In genomic region chr5:81234299-81234698, GRCh38 we compare ENCODE assay signal across 19 cellular contexts. TPM values are rescaled to one million over a fixed set of nuclear protein-coding genes. Genes with fewer than 3 reads are reported as not detected.
DNase-seq lines count a peak whose midpoint lies in the region; ATAC-seq, FAIRE-seq and TF ChIP-seq lines count a peak whose summit lies in the region.
"Had no signal": no experiment of that assay in that cellular context is flagged by ENCODE, and none has a peak within 500 bp of the region (broad histone marks: within the 10 kb centered on the region; RNA-seq: fewer than 3 reads in every experiment).

No MANE protein-coding gene starts in this region.

- no peaks in the 10 kb centered on the region for H3K9me3 ChIP-seq in H1 (ENCODE audit: insufficient read depth in 2 of 2, low read depth in 1 of 2, low read length in 1 of 2)
- H3K9me3 ChIP-seq in thoracic aorta: no peaks in the 10 kb centered on the region

- no peak overlapping the region for H4K5ac ChIP-seq in H1 (ENCODE audit: insufficient read length, low read depth, low read length)

- H4K91ac ChIP-seq in H1 (replicated peaks; ENCODE audit: insufficient read length, low read length): peak overlapping the region; percentile 83

- no peak overlapping the region; a peak in 1 of 7 replicates for H3K9ac ChIP-seq in H1 (replicated peaks in 1 of 4; ENCODE audit: extremely low read depth in 1 of 4, low read depth in 3 of 4, low read length in 3 of 4)

- H3K4ac ChIP-seq in H1 (replicated peaks; ENCODE audit: insufficient read length, low read depth, low read length): no peak overlapping the region

- TF ChIP-seq POLR2A in H1 (IDR thresholded peaks at IDR 0.05; ENCODE audit: control extremely low read depth in 1 of 2, low read depth in 2 of 2, low read length in 2 of 2) (no peak), H54 (IDR thresholded peaks at IDR 0.05; ENCODE audit: low read depth, low read length) (no peak)

- TF ChIP-seq EP300 in H1 (IDR thresholded peaks at IDR 0.05; ENCODE audit: borderline replicate concordance in 1 of 2, low read depth in 2 of 2, low read length in 2 of 2): no peak

- H3K27ac ChIP-seq in H1 (ENCODE audit: low read depth, low read length) (no peak overlapping the region), thoracic aorta (peak overlapping the region; percentile 95 to 96)

- H3K14ac ChIP-seq in H1 (ENCODE audit: insufficient read length): no peak overlapping the region

- H3K18ac ChIP-seq in H1 (ENCODE audit: extremely low read depth, low read length): peak overlapping the region; percentile 53; the same call in 1 of the 2 replicates

- WGBS in H1 (ENCODE audit: extremely low coverage in 1 of 2, insufficient coverage in 1 of 2, insufficient read length in 1 of 2, insufficient replicate concordance in 2 of 2, low coverage in 1 of 2, low lambda C conversion rate in 2 of 2, missing lambda C conversion rate in 1 of 2), 2 experiments: 70% methylated on average over 7 of the region's 7 CpGs; no CpG with 5 or more reads in 1 of the 2 experiments

- no peak overlapping the region for H4K8ac ChIP-seq in H1 (ENCODE audit: extremely low read depth, insufficient read depth, low read length)

- peak overlapping the region; percentile 12 to 73 (median 57) for H3K4me3 Mint-ChIP-seq in nephron
- H3K4me3 Mint-ChIP-seq: activated T-cell treated with anti-CD3 and anti-CD28 coated beads, Interleukin-2, amount 50 U/mL, for 72 hours; CD8-positive, alpha-beta T cell; natural killer cell treated with Interleukin-12 subunit alpha and Interleukin-12 subunit beta and Interleukin-15 and Interleukin-18, amount 100 ng/mL, for 72 hours had no signal

- H3K23me2 ChIP-seq in H1 (ENCODE audit: low read depth, low read length): peaks cover 2% of the 10 kb centered on the region; the same call in 1 of the 2 replicates

- H3K4me3 ChIP-seq in H1 (ENCODE audit: extremely low read depth in 1 of 4, insufficient read depth in 2 of 4, low read depth in 3 of 4, low read length in 4 of 4): no peak overlapping the region
- H3K4me3 ChIP-seq in thoracic aorta: peak overlapping the region; percentile 68
- H3K4me3 ChIP-seq: lung had no signal

- peaks cover 0 to 9% of the 10 kb centered on the region in 2 donors for H3K9me3 Mint-ChIP-seq in activated naive CD4-positive, alpha-beta T cell treated with anti-CD3 and anti-CD28 coated beads, Interleukin-2, amount 50 U/mL, for 72 hours
- H3K9me3 Mint-ChIP-seq in nephron: no peaks in the 10 kb centered on the region
- H3K9me3 Mint-ChIP-seq: activated T-cell treated with anti-CD3 and anti-CD28 coated beads, Interleukin-2, amount 50 U/mL, for 72 hours; CD8-positive, alpha-beta T cell; natural killer cell treated with Interleukin-12 subunit alpha and Interleukin-12 subunit beta and Interleukin-15 and Interleukin-18, amount 100 ng/mL, for 72 hours had no signal

- H2BK15ac ChIP-seq in H1 (ENCODE audit: low read length): peak overlapping the region; percentile 49; the same call in 1 of the 2 replicates

- H2BK120ac ChIP-seq in H1 (replicated peaks; ENCODE audit: low read depth, low read length): no peak overlapping the region

- H3K36me3 ChIP-seq in H1 (ENCODE audit: control insufficient read depth in 2 of 4, insufficient read depth in 4 of 4, low read length in 3 of 4) (peaks cover 0 to 2% (median under 1%) of the 10 kb centered on the region in 4 experiments; a peak in 2 of 8 replicates), thoracic aorta (no peaks in the 10 kb centered on the region)

- peak overlapping the region; percentile 6; the same call in 1 of the 2 replicates for H2AK5ac ChIP-seq in H1 (ENCODE audit: low read depth, low read length)

- TF ChIP-seq CTCF in H1 (IDR thresholded peaks at IDR 0.05; ENCODE audit: control extremely low read depth in 1 of 3, insufficient read depth in 1 of 3, low read depth in 1 of 3, low read length in 3 of 3) (no peak), nephron (IDR thresholded peaks at IDR 0.05; ENCODE audit: unreplicated experiment in 3 of 3) (no peak), thoracic aorta (IDR thresholded peaks at IDR 0.05) (no peak)

- H3K23ac ChIP-seq in H1 (ENCODE audit: insufficient read length): no peak overlapping the region

- FAIRE-seq in H1 (lab: Jason Lieb, UNC) (no peak), H54 (lab: Jason Lieb, UNC) (no peak)

- peak overlapping the region; percentile 70 to 86 for H3K27ac Mint-ChIP-seq in activated naive CD4-positive, alpha-beta T cell treated with anti-CD3 and anti-CD28 coated beads, Interleukin-2, amount 50 U/mL, for 72 hours
- peak overlapping the region; percentile 47 to 97 (median 94) for H3K27ac Mint-ChIP-seq in nephron
- H3K27ac Mint-ChIP-seq: activated T-cell treated with anti-CD3 and anti-CD28 coated beads, Interleukin-2, amount 50 U/mL, for 72 hours; CD8-positive, alpha-beta T cell; natural killer cell treated with Interleukin-12 subunit alpha and Interleukin-12 subunit beta and Interleukin-15 and Interleukin-18, amount 100 ng/mL, for 72 hours had no signal

- H3K27me3 ChIP-seq in H1 (replicated peaks in 1 of 4; ENCODE audit: control insufficient read depth in 3 of 4, extremely low read depth in 1 of 4, insufficient read depth in 3 of 4, low read length in 3 of 4) (no peaks in the 10 kb centered on the region), thoracic aorta (replicated peaks; ENCODE audit: insufficient read depth) (no peaks in the 10 kb centered on the region)

- CTCF ChIA-PET in H1 (lab: Charles Lee; ENCODE audit: partially characterized antibody): interaction anchor here (0.6 to 4.5 kb wide), 5 partner anchors 12 to 488 kb away, joined by 3 to 19 read pairs (median 3); partner anchors contain the start of gene ZCCHC9

- DNase-seq in activated naive CD4-positive, alpha-beta T cell treated with anti-CD3 and anti-CD28 coated beads, Interleukin-2, amount 50 U/mL, for 72 hours (ENCODE audit: low spot score in 2 of 2): no peak
- DNase-seq in activated naive CD4-positive, alpha-beta T cell treated with anti-CD3 and anti-CD28 coated beads, Interleukin-2, amount 50 U/mL, for 16 hours: no peak
- no peak for DNase-seq in H1 (ENCODE audit: low read depth in 1 of 2, low spot score in 2 of 2)
- no peak for DNase-seq in thoracic aorta (ENCODE audit: low spot score)
- DNase-seq in H54 (ENCODE audit: insufficient read length, low spot score): no peak
- DNase-seq in cortex of kidney (lab: John Stamatoyannopoulos, UW): no peak
- DNase-seq: activated T-cell treated with anti-CD3 and anti-CD28 coated beads, Interleukin-2, amount 50 U/mL, for 72 hours; CD8-positive, alpha-beta T cell; HCEC 1CT; MM.1S; NCI-H2029 treated with DMSO at 0.1 percent for 48 hours; NCI-H524 treated with DMSO at 0.1 percent for 48 hours; stimulated activated CD8-positive, alpha-beta memory T cell treated with anti-CD3 and anti-CD28 coated beads, Interleukin-4, amount 100 ng/mL, for 48 hours had no signal

- H3K79me2 ChIP-seq in H1 (ENCODE audit: control insufficient read depth in 1 of 2, insufficient read depth in 2 of 2, low read length in 2 of 2): no peaks in the 10 kb centered on the region

- no peak overlapping the region for H2BK20ac ChIP-seq in H1 (ENCODE audit: low read length)

- no peak for TF ChIP-seq RAD21 in H1 (IDR thresholded peaks at IDR 0.05 in 1 of 2, conservative IDR thresholded peaks at IDR 0.05 in 1 of 2; ENCODE audit: low read depth in 2 of 2, low read length in 2 of 2)

- H3K36me3 Mint-ChIP-seq in activated naive CD4-positive, alpha-beta T cell treated with anti-CD3 and anti-CD28 coated beads, Interleukin-2, amount 50 U/mL, for 72 hours: no peaks in the 10 kb centered on the region
- peaks cover 13% of the 10 kb centered on the region for H3K36me3 Mint-ChIP-seq in nephron (ENCODE audit: low read depth)
- H3K36me3 Mint-ChIP-seq: CD8-positive, alpha-beta T cell; natural killer cell treated with Interleukin-12 subunit alpha and Interleukin-12 subunit beta and Interleukin-15 and Interleukin-18, amount 100 ng/mL, for 72 hours had no signal

- peaks cover 3 to 15% (median 5%) of the 10 kb centered on the region in 4 experiments for H3K4me1 ChIP-seq in H1 (replicated peaks in 1 of 4; ENCODE audit: control insufficient read depth in 3 of 4, insufficient read depth in 4 of 4, low read length in 3 of 4)
- H3K4me1 ChIP-seq in thoracic aorta (ENCODE audit: control insufficient read depth in 1 of 2, low read depth in 2 of 2): peaks cover 31 to 64% of the 10 kb centered on the region in 2 donors

- H3K4me1 Mint-ChIP-seq in nephron: peaks cover 64% of the 10 kb centered on the region

- no peaks in the 10 kb centered on the region; the same call in 1 of the 2 replicates for H3K79me1 ChIP-seq in H1 (ENCODE audit: low read depth, low read length)

- peaks cover 4% of the 10 kb centered on the region for H3K27me3 Mint-ChIP-seq in nephron (ENCODE audit: low read depth)

- no peak overlapping the region for H3K56ac ChIP-seq in H1 (replicated peaks; ENCODE audit: insufficient read length, low read depth, low read length)

- H4K20me1 ChIP-seq in H1 (replicated peaks in 1 of 2; ENCODE audit: control insufficient read depth in 1 of 2, insufficient read depth in 2 of 2, low read length in 2 of 2): no peaks in the 10 kb centered on the region

- H2AFZ ChIP-seq in H1 (ENCODE audit: low read length): no peak overlapping the region

- peak overlapping the region; percentile 68; the same call in 1 of the 2 replicates for H2BK5ac ChIP-seq in H1 (ENCODE audit: low read depth, low read length)

- peak overlapping the region in 1 of 2 experiments; percentile 60; a peak in 2 of 4 replicates for H3K4me2 ChIP-seq in H1 (ENCODE audit: insufficient read depth in 1 of 2, low read depth in 2 of 2, low read length in 2 of 2)

- H2BK12ac ChIP-seq in H1 (ENCODE audit: low read depth, low read length): peak overlapping the region; percentile 93

- POLR2A ChIA-PET in H1 (lab: Charles Lee; ENCODE audit: partially characterized antibody): interaction anchor here (2.2 to 3.3 kb wide), 2 partner anchors 35 to 67 kb away, joined by 7 to 18 read pairs; partner anchors contain the start of gene ZCCHC9

- no peak for ATAC-seq in activated naive CD4-positive, alpha-beta T cell treated with anti-CD3 and anti-CD28 coated beads, Interleukin-2, amount 50 U/mL, for 72 hours
- ATAC-seq in thoracic aorta (ENCODE audit: insufficient number of reproducible peaks, low FRiP score, low read depth): no peak
- no peak for ATAC-seq in GM19467 (IDR thresholded peaks at IDR 0.05; ENCODE audit: unreplicated experiment)
- ATAC-seq: activated T-cell treated with anti-CD3 and anti-CD28 coated beads, Interleukin-2, amount 50 U/mL, for 72 hours; CD8-positive, alpha-beta T cell; natural killer cell treated with Interleukin-12 subunit alpha and Interleukin-12 subunit beta and Interleukin-15 and Interleukin-18, amount 100 ng/mL, for 72 hours had no signal

RNA-seq across cellular contexts. Expression of gene CKMT2, which starts 1.2 kb away (rescaled TPM):
- under 1 TPM in 1 of 2 donors, not detected in 1; 0.51 TPM for total RNA-seq in activated naive CD4-positive, alpha-beta T cell treated with anti-CD3 and anti-CD28 coated beads, Interleukin-2, amount 50 U/mL, for 72 hours
- total RNA-seq in H1 (2021; fragmentation: NEBNext Ultra II Directional; extraction: Animal tissue kit (Norgen Biotek cat#: 25700)): 1.2 and 2.4 TPM in 2 replicates
- 5.0 and 7.5 TPM in 2 replicates for polyA plus RNA-seq in H1 (2011; rRNA removed)
- 5.8 TPM for polyA plus RNA-seq in H1 (2011; cell fraction: cytosol; rRNA removed)
- polyA plus RNA-seq in H1 (2011; cell fraction: nucleus; rRNA removed): 16.3 TPM
- polyA plus RNA-seq in H1 (2012, experiment 1 of 2): 2.2 to 3.4 TPM (median 2.7 TPM) in 4 replicates
- polyA plus RNA-seq in H1 (2012, experiment 2 of 2): 3.0 TPM
- 1.6 TPM for polyA plus RNA-seq in H1 (2013, experiment 1 of 2)
- 1.8 TPM for polyA plus RNA-seq in H1 (2013, experiment 2 of 2)
- 7.8 and 10.5 TPM in 2 replicates for polyA minus RNA-seq in H1 (2011; rRNA and poly(A)+ RNA removed)
- 2.3 TPM for polyA minus RNA-seq in H1 (2011; cell fraction: cytosol; rRNA and poly(A)+ RNA removed)
- polyA minus RNA-seq in H1 (2011; cell fraction: nucleus; rRNA and poly(A)+ RNA removed): 7.8 TPM
- 10 to 100 TPM; 16.8 to 20.6 TPM for total RNA-seq in thoracic aorta
- total RNA-seq: activated T-cell treated with anti-CD3 and anti-CD28 coated beads, Interleukin-2, amount 50 U/mL, for 72 hours; CD8-positive, alpha-beta T cell; natural killer cell treated with Interleukin-12 subunit alpha and Interleukin-12 subunit beta and Interleukin-15 and Interleukin-18, amount 100 ng/mL, for 72 hours; OCI-LY7; SK-MEL-5 had no signal
